1 cellular context compared by ENCODE assay signal in genomic region chr7:64562621-64563275, GRCh38.
TF ChIP-seq lines count a peak whose summit lies in the region.

Gene ZNF680, minus strand, starts transcription at chr7:64563071. Its CDS starts 117 bp downstream, at chr7:64562954.

TF ChIP-seq in HepG2, 621 proteins besides CTCF, POLR2A, EP300 and RAD21 (continued from another document and continues in another):
- TF ChIP-seq PRDM10 (CRISPR knock-in tag; IDR thresholded peaks at IDR 0.05; ENCODE audit: low read depth) (no peak), KLF9 (CRISPR knock-in tag; IDR thresholded peaks at IDR 0.05; ENCODE audit: low read depth) (no peak), PHF20 (CRISPR knock-in tag; IDR thresholded peaks at IDR 0.05) (peak; percentile 69), ZBTB10 (CRISPR knock-in tag; IDR thresholded peaks at IDR 0.05; ENCODE audit: borderline replicate concordance) (no peak), PHF21A (CRISPR knock-in tag; IDR thresholded peaks at IDR 0.05) (peak; percentile 50; the same call in 1 of the 2 replicates), TFDP1 (CRISPR knock-in tag; IDR thresholded peaks at IDR 0.05; ENCODE audit: borderline replicate concordance) (peak; percentile 78), TAF1 (CRISPR knock-in tag; IDR thresholded peaks at IDR 0.05) (peak; percentile 66; the same call in 1 of the 2 replicates), UBTF (CRISPR knock-in tag; IDR thresholded peaks at IDR 0.05) (peak; percentile 55), KAT7 (CRISPR knock-in tag; IDR thresholded peaks at IDR 0.05; ENCODE audit: borderline replicate concordance) (0 out of 2 replicates have a peak, but pooled peaks have one; percentile 28), PCBP1 (IDR thresholded peaks at IDR 0.05; ENCODE audit: borderline replicate concordance, low read depth, low read length) (no peak), TEAD3 (CRISPR knock-in tag; optimal IDR thresholded peaks at IDR 0.05; ENCODE audit: borderline replicate concordance) (no peak), MATR3 (CRISPR knock-in tag; IDR thresholded peaks at IDR 0.05) (no peak), ARID3A (IDR thresholded peaks at IDR 0.05; ENCODE audit: low read depth, low read length) (no peak), ZMYM4 (CRISPR knock-in tag; IDR thresholded peaks at IDR 0.05) (peak; percentile 89), POGZ (CRISPR knock-in tag; IDR thresholded peaks at IDR 0.05) (peak; percentile 71; the same call in 1 of the 2 replicates), PBX3 (CRISPR knock-in tag; IDR thresholded peaks at IDR 0.05; ENCODE audit: borderline replicate concordance) (no peak), ZNF264 (CRISPR knock-in tag; IDR thresholded peaks at IDR 0.05) (peak; percentile 38; the same call in 1 of the 2 replicates), ZNF292 (CRISPR knock-in tag; IDR thresholded peaks at IDR 0.05; ENCODE audit: borderline replicate concordance, low read depth) (peak; percentile 36; the same call in 1 of the 2 replicates), SP2 (CRISPR knock-in tag; IDR thresholded peaks at IDR 0.05) (peak; percentile 87), NONO (IDR thresholded peaks at IDR 0.05) (no peak), NONO (CRISPR knock-in tag; conservative IDR thresholded peaks at IDR 0.05) (0 out of 2 replicates have a peak, but pooled peaks have one; percentile 23), ZNF256 (CRISPR knock-in tag; conservative IDR thresholded peaks at IDR 0.05) (0 out of 2 replicates have a peak, but pooled peaks have one; percentile 53), CREM (IDR thresholded peaks at IDR 0.05) (peak; percentile 49), CREM (CRISPR knock-in tag; IDR thresholded peaks at IDR 0.05) (no peak), AGO2 (optimal IDR thresholded peaks at IDR 0.05; ENCODE audit: low read depth, low read length) (peak; percentile 22), DNMT1 (CRISPR knock-in tag; IDR thresholded peaks at IDR 0.05) (no peak), ZZZ3 (CRISPR knock-in tag; IDR thresholded peaks at IDR 0.05; ENCODE audit: borderline replicate concordance) (no peak), CREB1 (IDR thresholded peaks at IDR 0.05) (peak; percentile 43; the same call in 1 of the 2 replicates), CREB1 (CRISPR knock-in tag; IDR thresholded peaks at IDR 0.05) (peak; percentile 73), SMYD3 (CRISPR knock-in tag; IDR thresholded peaks at IDR 0.05) (no peak), CBX1 (IDR thresholded peaks at IDR 0.05; ENCODE audit: low read depth) (no peak), MEIS1 (CRISPR knock-in tag; IDR thresholded peaks at IDR 0.05; ENCODE audit: borderline replicate concordance) (0 out of 2 replicates have a peak, but pooled peaks have one; percentile 30), ZIK1 (CRISPR knock-in tag; IDR thresholded peaks at IDR 0.05; ENCODE audit: borderline replicate concordance, low read depth) (no peak), HDAC2 (CRISPR knock-in tag; IDR thresholded peaks at IDR 0.05) (peak; percentile 46; the same call in 1 of the 2 replicates), TIGD3 (CRISPR knock-in tag; IDR thresholded peaks at IDR 0.05; ENCODE audit: borderline replicate concordance) (no peak), ARID4A (CRISPR knock-in tag; IDR thresholded peaks at IDR 0.05; ENCODE audit: borderline replicate concordance) (peak; percentile 96), ELF4 (CRISPR knock-in tag; IDR thresholded peaks at IDR 0.05; ENCODE audit: borderline replicate concordance) (0 out of 2 replicates have a peak, but pooled peaks have one; percentile 36), ZMAT3 (CRISPR knock-in tag; conservative IDR thresholded peaks at IDR 0.05) (peak; percentile 59; the same call in 1 of the 2 replicates), YY1 (IDR thresholded peaks at IDR 0.05; ENCODE audit: insufficient read depth, insufficient replicate concordance, low read depth, low read length) (peak; percentile 81), POLR2AphosphoS5 (IDR thresholded peaks at IDR 0.05; ENCODE audit: low read depth, low read length) (peak; percentile 80), ZNF280B (CRISPR knock-in tag; IDR thresholded peaks at IDR 0.05; ENCODE audit: borderline replicate concordance) (peak; percentile 53; the same call in 1 of the 2 replicates), ZNF776 (CRISPR knock-in tag; IDR thresholded peaks at IDR 0.05) (no peak)
